In genomic region chr2:126668254-126668653, GRCh38 we compare ENCODE assay signal across 20 cellular contexts. TPM values are rescaled to one million over a fixed set of nuclear protein-coding genes. Genes with fewer than 3 reads are reported as not detected.
DNase-seq lines count a peak whose midpoint lies in the region; ATAC-seq and TF ChIP-seq lines count a peak whose summit lies in the region.
"Had no signal": no experiment of that assay in that cellular context is flagged by ENCODE, and none has a peak within 500 bp of the region (broad histone marks: within the 10 kb centered on the region; RNA-seq: fewer than 3 reads in every experiment).

No MANE protein-coding gene starts in this region.

- H3K27me3 Mint-ChIP-seq in activated CD4-positive, alpha-beta T cell treated with anti-CD3 and anti-CD28 coated beads, Interleukin-2, amount 10 ng/mL, durations not matched to agents 7 days and 5 days: no peaks in the 10 kb centered on the region
- H3K27me3 Mint-ChIP-seq in CD4-positive, alpha-beta T cell: no peaks in the 10 kb centered on the region
- H3K27me3 Mint-ChIP-seq in activated T-helper 2 cell treated with anti-CD3 and anti-CD28 coated beads, Interferon-gamma antibody, Interleukin-2, Interleukin-4, amounts not matched to agents 10 μg/mL and 5 μg/mL and 100 μg/mL, durations not matched to agents 14 hours and 24 hours and 36 hours (ENCODE audit: low read depth): no peaks in the 10 kb centered on the region

- peaks cover 60% of the 10 kb centered on the region for H3K4me1 Mint-ChIP-seq in activated CD4-positive, alpha-beta T cell treated with anti-CD3 and anti-CD28 coated beads, Interleukin-2, amount 10 ng/mL, durations not matched to agents 7 days and 5 days
- H3K4me1 Mint-ChIP-seq in CD4-positive, alpha-beta T cell (ENCODE audit: low read depth): peaks cover 86% of the 10 kb centered on the region
- peaks cover 51% of the 10 kb centered on the region for H3K4me1 Mint-ChIP-seq in activated T-helper 2 cell treated with anti-CD3 and anti-CD28 coated beads, Interferon-gamma antibody, Interleukin-2, Interleukin-4, amounts not matched to agents 10 μg/mL and 5 μg/mL and 100 μg/mL, durations not matched to agents 14 hours and 24 hours and 36 hours (ENCODE audit: low read depth)

- peaks cover 30% of the 10 kb centered on the region for H3K4me1 ChIP-seq in mesenchymal stem cell (ENCODE audit: control insufficient read depth, insufficient read depth, low read depth, low read length)
- H3K4me1 ChIP-seq in stomach: peaks cover 9 to 52% (median 30%) of the 10 kb centered on the region in 4 donors
- H3K4me1 ChIP-seq: HAP-1 had no signal

- intact Hi-C loops in CD4-positive, alpha-beta T cell (cut with DNase I, micrococcal nuclease): no loop called here
- intact Hi-C loops in activated T-helper 2 cell treated with anti-CD3 and anti-CD28 coated beads, Interferon-gamma antibody, Interleukin-2, Interleukin-4, amounts not matched to agents 10 μg/mL and 5 μg/mL and 100 μg/mL, durations not matched to agents 14 hours and 24 hours and 36 hours (cut with micrococcal nuclease): no loop called here
- intact Hi-C loops in stomach (cut with DNase I; ENCODE audit: low total_unique reads): no loop called here

- no peak overlapping the region for H2BK5ac ChIP-seq in mesenchymal stem cell (ENCODE audit: low read depth, low read length, poor library complexity, severe bottlenecking)

- POLR2A ChIA-PET in activated CD4-positive, alpha-beta T cell treated with anti-CD3 and anti-CD28 coated beads, Interleukin-2, amount 10 ng/mL, durations not matched to agents 7 days and 5 days (lab: Charles Lee): no interaction called here
- POLR2A ChIA-PET in CD4-positive, alpha-beta T cell (lab: Charles Lee): no interaction called here
- POLR2A ChIA-PET in HEK293T (lab: Yijun Ruan, JAX): no interaction called here

- no peak overlapping the region for H3K4ac ChIP-seq in mesenchymal stem cell (ENCODE audit: low read depth in 1 of 2, low read length in 2 of 2)

- no peak for DNase-seq in activated CD4-positive, alpha-beta T cell treated with anti-CD3 and anti-CD28 coated beads, Interleukin-2, amount 10 ng/mL, durations not matched to agents 7 days and 5 days
- DNase-seq in activated CD4-positive, alpha-beta T cell treated with anti-CD3 and anti-CD28 coated beads, Interleukin-2, amount 50 U/mL, for 4 hours: no peak
- DNase-seq in CD4-positive, alpha-beta T cell: no peak
- no peak for DNase-seq in activated T-helper 2 cell treated with anti-CD3 and anti-CD28 coated beads, Interferon-gamma antibody, Interleukin-2, Interleukin-4, amounts not matched to agents 10 μg/mL and 5 μg/mL and 100 μg/mL, durations not matched to agents 14 hours and 24 hours and 36 hours (ENCODE audit: low spot score)
- DNase-seq in mesenchymal stem cell: peak; percentile 42
- DNase-seq in stomach: no peak
- DNase-seq in HEK293T (ENCODE audit: extremely low spot score): no peak
- DNase-seq: DMS79 treated with DMSO at 0.1 percent for 48 hours; GM23248; KG1; NCI-H1105; NCI-H2029 treated with DMSO at 0.1 percent for 48 hours; NCI-H226; NCI-H524; NCI-H774; NK-92 treated with Interleukin-12 subunit alpha and Interleukin-12 subunit beta, amount 100 ng/mL, for 24 hours; Peyer's patch had no signal

- H2AFZ ChIP-seq in mesenchymal stem cell (ENCODE audit: low read depth, low read length): no peak overlapping the region
- H2AFZ ChIP-seq: GM23248 had no signal

- no peak overlapping the region for H3K18ac ChIP-seq in mesenchymal stem cell (ENCODE audit: low read depth in 1 of 2, low read length in 2 of 2)

- TF ChIP-seq EP300 in stomach (IDR thresholded peaks at IDR 0.05): no peak

- H2BK12ac ChIP-seq in mesenchymal stem cell (ENCODE audit: low read length in 2 of 2): no peak overlapping the region

- TF ChIP-seq CTCF in CD4-positive, alpha-beta T cell (IDR thresholded peaks at IDR 0.05): no peak
- no peak for TF ChIP-seq CTCF in stomach (IDR thresholded peaks at IDR 0.05)

- H3K23ac ChIP-seq in mesenchymal stem cell (ENCODE audit: low read length in 2 of 2): no peak overlapping the region

- no peak overlapping the region for H2AK5ac ChIP-seq in mesenchymal stem cell (ENCODE audit: low read length, severe bottlenecking)

- WGBS in mesenchymal stem cell: 86% methylated on average over 3 of the region's 4 CpGs
- 43 to 66% (median 47%) methylated on average over 4 of the region's 4 CpGs for WGBS in stomach, 5 donors

- no peak overlapping the region for H3K27ac ChIP-seq in CD4-positive, alpha-beta T cell (ENCODE audit: low read depth, low read length)
- H3K27ac ChIP-seq in mesenchymal stem cell (ENCODE audit: low read length, poor library complexity, severe bottlenecking): no peak overlapping the region
- no peak overlapping the region for H3K27ac ChIP-seq in stomach
- H3K27ac ChIP-seq: C4-2B, GM23248, Peyer's patch had no signal

- H3K36me3 ChIP-seq in mesenchymal stem cell (ENCODE audit: control insufficient read depth in 1 of 2, insufficient read depth in 2 of 2, low read depth in 1 of 2, low read length in 2 of 2): peaks cover 20 to 48% of the 10 kb centered on the region in 2 experiments
- H3K36me3 ChIP-seq in stomach: peaks cover 0 to 15% (median 4%) of the 10 kb centered on the region in 4 donors
- H3K36me3 ChIP-seq: HAP-1, Peyer's patch had no signal

- H3K4me3 Mint-ChIP-seq in activated CD4-positive, alpha-beta T cell treated with anti-CD3 and anti-CD28 coated beads, Interleukin-2, amount 10 ng/mL, durations not matched to agents 7 days and 5 days: no peak overlapping the region
- H3K4me3 Mint-ChIP-seq in CD4-positive, alpha-beta T cell: no peak overlapping the region
- no peak overlapping the region for H3K4me3 Mint-ChIP-seq in activated T-helper 2 cell treated with anti-CD3 and anti-CD28 coated beads, Interferon-gamma antibody, Interleukin-2, Interleukin-4, amounts not matched to agents 10 μg/mL and 5 μg/mL and 100 μg/mL, durations not matched to agents 14 hours and 24 hours and 36 hours (ENCODE audit: low read depth)

- H3K79me1 ChIP-seq in mesenchymal stem cell (replicated peaks; ENCODE audit: low read length, poor library complexity, severe bottlenecking): peaks cover 58% of the 10 kb centered on the region

- no peak overlapping the region for H4K8ac ChIP-seq in mesenchymal stem cell (ENCODE audit: low read length)

- no peak overlapping the region for H2BK120ac ChIP-seq in mesenchymal stem cell (ENCODE audit: low read depth, low read length)

- no peak overlapping the region for H3K4me2 ChIP-seq in mesenchymal stem cell (ENCODE audit: low read length, poor library complexity, severe bottlenecking)

- no peaks in the 10 kb centered on the region for H3K9me3 ChIP-seq in CD4-positive, alpha-beta T cell (ENCODE audit: control insufficient read depth, low read length)
- no peaks in the 10 kb centered on the region for H3K9me3 ChIP-seq in mesenchymal stem cell (ENCODE audit: control insufficient read depth, low read length)
- no peaks in the 10 kb centered on the region for H3K9me3 ChIP-seq in stomach
- H3K9me3 ChIP-seq: HAP-1, Peyer's patch had no signal

- no peak overlapping the region for H2BK15ac ChIP-seq in mesenchymal stem cell (ENCODE audit: low read depth, poor library complexity, severe bottlenecking)

- ATAC-seq in CD4-positive, alpha-beta T cell (ENCODE audit: poor library complexity): no peak
- no peak for ATAC-seq in HG03342 (IDR thresholded peaks at IDR 0.05; ENCODE audit: unreplicated experiment)

- H3K27me3 ChIP-seq in CD4-positive, alpha-beta T cell (ENCODE audit: control insufficient read depth, insufficient read depth, low read length): no peaks in the 10 kb centered on the region
- H3K27me3 ChIP-seq in mesenchymal stem cell (ENCODE audit: control insufficient read depth in 1 of 2, insufficient read depth in 1 of 2, low read length in 2 of 2): no peaks in the 10 kb centered on the region
- no peaks in the 10 kb centered on the region for H3K27me3 ChIP-seq in stomach
- H3K27me3 ChIP-seq: Peyer's patch had no signal

- H4K91ac ChIP-seq in mesenchymal stem cell (ENCODE audit: low read length): no peak overlapping the region

- peaks cover 2% of the 10 kb centered on the region for H3K9me3 Mint-ChIP-seq in activated CD4-positive, alpha-beta T cell treated with anti-CD3 and anti-CD28 coated beads, Interleukin-2, amount 10 ng/mL, durations not matched to agents 7 days and 5 days
- H3K9me3 Mint-ChIP-seq in CD4-positive, alpha-beta T cell: no peaks in the 10 kb centered on the region
- H3K9me3 Mint-ChIP-seq in activated T-helper 2 cell treated with anti-CD3 and anti-CD28 coated beads, Interferon-gamma antibody, Interleukin-2, Interleukin-4, amounts not matched to agents 10 μg/mL and 5 μg/mL and 100 μg/mL, durations not matched to agents 14 hours and 24 hours and 36 hours: peaks cover 2% of the 10 kb centered on the region

- H3K4me3 ChIP-seq in mesenchymal stem cell (ENCODE audit: insufficient read depth in 1 of 2, low read depth in 1 of 2, low read length in 2 of 2) (no peak overlapping the region), stomach (no peak overlapping the region)
- H3K4me3 ChIP-seq: GM23248, HAP-1, Peyer's patch had no signal

- peak overlapping the region; percentile 2 for H3K27ac Mint-ChIP-seq in activated CD4-positive, alpha-beta T cell treated with anti-CD3 and anti-CD28 coated beads, Interleukin-2, amount 10 ng/mL, durations not matched to agents 7 days and 5 days
- peak overlapping the region; percentile 54 for H3K27ac Mint-ChIP-seq in CD4-positive, alpha-beta T cell
- H3K27ac Mint-ChIP-seq in activated T-helper 2 cell treated with anti-CD3 and anti-CD28 coated beads, Interferon-gamma antibody, Interleukin-2, Interleukin-4, amounts not matched to agents 10 μg/mL and 5 μg/mL and 100 μg/mL, durations not matched to agents 14 hours and 24 hours and 36 hours: peak overlapping the region; percentile 58

- no peak overlapping the region for H3K9ac ChIP-seq in mesenchymal stem cell (ENCODE audit: low read length)
- H3K9ac ChIP-seq: GM23248 had no signal

- H3K14ac ChIP-seq in mesenchymal stem cell (ENCODE audit: low read length in 2 of 2): no peak overlapping the region

- H3K36me3 Mint-ChIP-seq in activated CD4-positive, alpha-beta T cell treated with anti-CD3 and anti-CD28 coated beads, Interleukin-2, amount 10 ng/mL, durations not matched to agents 7 days and 5 days (ENCODE audit: low read depth): peaks cover 71% of the 10 kb centered on the region
- H3K36me3 Mint-ChIP-seq in CD4-positive, alpha-beta T cell (ENCODE audit: low read depth): peaks cover 87% of the 10 kb centered on the region
- H3K36me3 Mint-ChIP-seq in activated T-helper 2 cell treated with anti-CD3 and anti-CD28 coated beads, Interferon-gamma antibody, Interleukin-2, Interleukin-4, amounts not matched to agents 10 μg/mL and 5 μg/mL and 100 μg/mL, durations not matched to agents 14 hours and 24 hours and 36 hours (ENCODE audit: low read depth): peaks cover 78% of the 10 kb centered on the region

- CTCF ChIA-PET in activated CD4-positive, alpha-beta T cell treated with anti-CD3 and anti-CD28 coated beads, Interleukin-2, amount 10 ng/mL, durations not matched to agents 7 days and 5 days (lab: Charles Lee): no interaction called here
- CTCF ChIA-PET in CD4-positive, alpha-beta T cell (lab: Charles Lee): no interaction called here
- CTCF ChIA-PET in HEK293T (lab: Yijun Ruan, JAX): no interaction called here

- no peak for TF ChIP-seq POLR2A in stomach (IDR thresholded peaks at IDR 0.05)

RNA-seq across cellular contexts. Expression of gene GYPC, which starts 12.3 kb away (rescaled TPM):
- total RNA-seq in activated CD4-positive, alpha-beta T cell treated with anti-CD3 and anti-CD28 coated beads, Interleukin-2, amount 10 ng/mL, durations not matched to agents 7 days and 5 days: 100 to 1,000 TPM; 149 to 161 TPM
- 100 to 1,000 TPM; 148 to 157 TPM for total RNA-seq in CD4-positive, alpha-beta T cell
- total RNA-seq in activated T-helper 2 cell treated with anti-CD3 and anti-CD28 coated beads, Interferon-gamma antibody, Interleukin-2, Interleukin-4, amounts not matched to agents 10 μg/mL and 5 μg/mL and 100 μg/mL, durations not matched to agents 14 hours and 24 hours and 36 hours: 119 and 128 TPM in 2 replicates
- polyA plus RNA-seq in mesenchymal stem cell (2013, experiment 1 of 2): 199 TPM
- 195 TPM for polyA plus RNA-seq in mesenchymal stem cell (2013, experiment 2 of 2)
- 100 to 1,000 TPM in 1 of 5 donors, 10 to 100 TPM in 4; 31.3 to 119 (median 43.6) TPM for total RNA-seq in stomach
- polyA plus RNA-seq in stomach: 10 to 100 TPM; 46.2 to 78.4 (median 63.4) TPM

Comparison
In these comparisons a context has a peak if more than half of its experiments do, and no peak if none do; other contexts are left out.
1. H3K27ac Mint-ChIP-seq: peak in every context shown above with its lines; median percentile 58 in activated T-helper 2 cell treated with anti-CD3 and anti-CD28 coated beads, Interferon-gamma antibody, Interleukin-2, Interleukin-4, amounts not matched to agents 10 μg/mL and 5 μg/mL and 100 μg/mL, durations not matched to agents 14 hours and 24 hours and 36 hours; 54 in CD4-positive, alpha-beta T cell; 2 in activated CD4-positive, alpha-beta T cell treated with anti-CD3 and anti-CD28 coated beads, Interleukin-2, amount 10 ng/mL, durations not matched to agents 7 days and 5 days.